ENCODE assay signal across 8 cellular contexts in genomic region chr2:94874277-94874997, GRCh38. TPM values are rescaled to one million over a fixed set of nuclear protein-coding genes. Genes with fewer than 3 reads are reported as not detected.
A peak's percentile ranks its signal among the peaks of the same experiment; 100 is the strongest.
DNase-seq lines count a peak whose midpoint lies in the region; ATAC-seq, FAIRE-seq and TF ChIP-seq lines count a peak whose summit lies in the region.

No MANE protein-coding gene starts in this region.

- DNase-seq in Caco-2 (peak; percentile 62 to 79), RCC 7860 (ENCODE audit: low spot score) (peak; percentile 17), heart right ventricle (no peak), DMS114 treated with DMSO at 0.1 percent for 48 hours (lab: John Stamatoyannopoulos, UW; ENCODE audit: unreplicated experiment) (no peak)
- DNase-seq in stimulated activated CD4-positive, alpha-beta T cell treated with anti-CD3 and anti-CD28 coated beads, Interleukin-15, amount 100 ng/mL, for 24 hours: peak; percentile 76

- CTCF ChIA-PET in Caco-2 (lab: Charles Lee): interaction anchor here (1.4 kb wide), 1 partner anchor 82 kb away, joined by 5 read pairs; no protein-coding TSS in a partner anchor

- H3K9me3 ChIP-seq in Caco-2: no peaks in the 10 kb centered on the region
- no peaks in the 10 kb centered on the region for H3K9me3 ChIP-seq in heart right ventricle

- no peak overlapping the region for H3K4me3 Mint-ChIP-seq in Caco-2 (ENCODE audit: unreplicated experiment)
- no peak overlapping the region for H3K4me3 Mint-ChIP-seq in activated T-helper 17 cell treated with anti-CD3 and anti-CD28 coated beads, Interleukin-2, amount 50 U/mL, for 72 hours

- no peaks in the 10 kb centered on the region for H3K27me3 ChIP-seq in Caco-2 (replicated peaks; ENCODE audit: control insufficient read depth, insufficient read depth, low read length)
- peaks cover 0 to 69% (median 46%) of the 10 kb centered on the region in 7 donors for H3K27me3 ChIP-seq in heart right ventricle

- POLR2A ChIA-PET in Caco-2 (lab: Charles Lee): no interaction called here

- H3K27ac ChIP-seq in heart right ventricle: no peak overlapping the region

- FAIRE-seq in RCC 7860 (lab: Jason Lieb, UNC): no peak

- TF ChIP-seq CTCF in Caco-2 (IDR thresholded peaks at IDR 0.05; ENCODE audit: insufficient read depth in 1 of 2, low read depth in 1 of 2, low read length in 1 of 2, severe bottlenecking in 1 of 2, unreplicated experiment in 1 of 2) (peak; percentile 92 to 99), heart right ventricle (IDR thresholded peaks at IDR 0.05) (peak; percentile 11 to 72 (median 58))

- no peaks in the 10 kb centered on the region for H3K4me1 ChIP-seq in Caco-2
- no peaks in the 10 kb centered on the region for H3K4me1 ChIP-seq in heart right ventricle

- BruUV-seq in Caco-2 (replicated peaks; lab: Mats Ljungman, UMichigan): no TSS peak

- H3K36me3 ChIP-seq in Caco-2 (ENCODE audit: control insufficient read depth, insufficient read depth, low read length) (no peaks in the 10 kb centered on the region), heart right ventricle (no peaks in the 10 kb centered on the region)

- H3K4me1 Mint-ChIP-seq in Caco-2 (ENCODE audit: low read depth, unreplicated experiment): no peaks in the 10 kb centered on the region
- no peaks in the 10 kb centered on the region for H3K4me1 Mint-ChIP-seq in activated T-helper 17 cell treated with anti-CD3 and anti-CD28 coated beads, Interleukin-2, amount 50 U/mL, for 72 hours

- intact Hi-C loops in Caco-2 (cut with micrococcal nuclease; ENCODE audit: unreplicated experiment): loop anchor here (1.0 kb wide), 1 partner anchor 83 kb away; no protein-coding TSS in a partner anchor
- intact Hi-C loops in heart right ventricle (cut with DNase I): no loop called here

- no peak overlapping the region for H3K4me3 ChIP-seq in Caco-2 (ENCODE audit: low read depth, low read length)
- H3K4me3 ChIP-seq in heart right ventricle: no peak overlapping the region

- H3K27me3 Mint-ChIP-seq in Caco-2 (ENCODE audit: insufficient read depth, unreplicated experiment): peaks cover 4% of the 10 kb centered on the region
- peaks cover 6% of the 10 kb centered on the region for H3K27me3 Mint-ChIP-seq in activated T-helper 17 cell treated with anti-CD3 and anti-CD28 coated beads, Interleukin-2, amount 50 U/mL, for 72 hours

- WGBS in heart right ventricle, 2 donors: 31 to 36% methylated on average over 53 of the region's 53 CpGs

- H3K27ac Mint-ChIP-seq in Caco-2 (ENCODE audit: unreplicated experiment): no peak overlapping the region
- no peak overlapping the region for H3K27ac Mint-ChIP-seq in activated T-helper 17 cell treated with anti-CD3 and anti-CD28 coated beads, Interleukin-2, amount 50 U/mL, for 72 hours

- ATAC-seq in GM19351 (IDR thresholded peaks at IDR 0.05; ENCODE audit: unreplicated experiment) (peak; percentile 94), HG03457 (IDR thresholded peaks at IDR 0.05; ENCODE audit: unreplicated experiment) (peak; percentile 83), heart right ventricle (peak in 5 of 8 donors; percentile 48 to 73 (median 55))
- ATAC-seq in activated T-helper 17 cell treated with anti-CD3 and anti-CD28 coated beads, Interleukin-2, amount 50 U/mL, for 72 hours (replicated peaks): peak; percentile 70

- no peaks in the 10 kb centered on the region for H3K9me3 Mint-ChIP-seq in Caco-2 (ENCODE audit: unreplicated experiment)
- no peaks in the 10 kb centered on the region for H3K9me3 Mint-ChIP-seq in activated T-helper 17 cell treated with anti-CD3 and anti-CD28 coated beads, Interleukin-2, amount 50 U/mL, for 72 hours

- no peaks in the 10 kb centered on the region for H3K36me3 Mint-ChIP-seq in Caco-2 (ENCODE audit: insufficient read depth, unreplicated experiment)
- no peaks in the 10 kb centered on the region for H3K36me3 Mint-ChIP-seq in activated T-helper 17 cell treated with anti-CD3 and anti-CD28 coated beads, Interleukin-2, amount 50 U/mL, for 72 hours (ENCODE audit: low read depth)

RNA-seq across cellular contexts. Expression of gene TEKT4, which starts 3.2 kb away (rescaled TPM):
- total RNA-seq in Caco-2 (2022) (not detected in 2 replicates), heart right ventricle (under 1 TPM in 4 of 10 donors, not detected in 6; 0.23 to 0.79 (median 0.28) TPM)
- total RNA-seq in activated T-helper 17 cell treated with anti-CD3 and anti-CD28 coated beads, Interleukin-2, amount 50 U/mL, for 72 hours: not detected
- polyA plus RNA-seq in heart right ventricle: not detected

Comparison
In these comparisons a context has a peak if more than half of its experiments do, and no peak if none do; other contexts are left out.
1. DNase-seq: peak in Caco-2 (2 of 2), RCC 7860 (single experiment) and stimulated activated CD4-positive, alpha-beta T cell treated with anti-CD3 and anti-CD28 coated beads, Interleukin-15, amount 100 ng/mL, for 24 hours (single experiment); none in heart right ventricle (0 of 2) and DMS114 treated with DMSO at 0.1 percent for 48 hours (single experiment).
2. Peak in every context shown above with its lines, with median percentiles within 50 percentile points of each other: ATAC-seq.